ENCODE assay signal across 11 cellular contexts in the genomic region with DNA sequence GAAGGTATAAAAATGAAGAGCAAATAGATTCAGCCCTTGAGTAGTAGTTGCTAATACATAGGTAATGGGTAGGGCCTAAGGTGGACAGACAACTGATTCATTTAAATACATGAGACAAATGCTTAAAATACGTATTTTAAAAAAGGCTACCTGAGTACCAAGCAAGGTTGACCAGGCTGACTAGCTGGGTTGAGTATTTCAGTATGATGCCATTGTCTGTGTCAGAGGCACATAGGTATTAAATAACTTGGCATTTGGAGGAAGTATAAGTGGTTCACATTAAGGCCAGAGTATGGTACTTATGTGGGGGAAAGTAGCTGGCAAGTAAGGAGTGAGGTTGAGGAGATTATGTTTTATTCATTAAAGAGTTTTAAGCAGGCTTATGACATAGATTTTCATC. TPM values are rescaled to one million over a fixed set of nuclear protein-coding genes. Genes with fewer than 3 reads are reported as not detected.
DNase-seq lines count a peak whose midpoint lies in the region; ATAC-seq lines count a peak whose summit lies in the region.
"Had no signal": no experiment of that assay in that cellular context is flagged by ENCODE, and none has a peak within 500 bp of the region (broad histone marks: within the 10 kb centered on the region; RNA-seq: fewer than 3 reads in every experiment).

No MANE protein-coding gene starts in this region.

- CTCF ChIA-PET in activated CD4-positive, alpha-beta memory T cell treated with anti-CD3 and anti-CD28 coated beads for 36 hours (lab: Charles Lee) = interaction anchor here (1.0 kb wide), 1 partner anchor 10 kb away, joined by 3 read pairs; no protein-coding TSS in a partner anchor

- no peak for DNase-seq in activated CD4-positive, alpha-beta memory T cell treated with anti-CD3 and anti-CD28 coated beads for 36 hours
- DNase-seq in natural killer cell treated with Interleukin-12 subunit alpha and Interleukin-12 subunit beta and Interleukin-15 and Interleukin-18, amount 100 ng/mL, for 72 hours (ENCODE audit: low spot score) = no peak
- DNase-seq in COLO829 (ENCODE audit: low spot score) (no peak), T1000 (lab: John Stamatoyannopoulos, UW) (no peak)
- DNase-seq: cortex of kidney, Karpas-422, NCI-H446, SJCRH30 had no signal

- ATAC-seq in GM18873 (IDR thresholded peaks at IDR 0.05; ENCODE audit: low FRiP score, unreplicated experiment) = peak; percentile 3
- peak; percentile 13 for ATAC-seq in HG02840 (IDR thresholded peaks at IDR 0.05; ENCODE audit: low FRiP score, unreplicated experiment)
- ATAC-seq in natural killer cell treated with Interleukin-12 subunit alpha and Interleukin-12 subunit beta and Interleukin-15 and Interleukin-18, amount 100 ng/mL, for 72 hours = no peak
- ATAC-seq in HG02981 (IDR thresholded peaks at IDR 0.05; ENCODE audit: unreplicated experiment) = no peak

- H3K27ac Mint-ChIP-seq in activated CD4-positive, alpha-beta memory T cell treated with anti-CD3 and anti-CD28 coated beads for 36 hours = peak overlapping the region; percentile 72
- peak overlapping the region; percentile 83 to 90 for H3K27ac Mint-ChIP-seq in natural killer cell treated with Interleukin-12 subunit alpha and Interleukin-12 subunit beta and Interleukin-15 and Interleukin-18, amount 100 ng/mL, for 72 hours

- H3K4me3 Mint-ChIP-seq in activated CD4-positive, alpha-beta memory T cell treated with anti-CD3 and anti-CD28 coated beads for 36 hours = peak overlapping the region; percentile 9
- H3K4me3 Mint-ChIP-seq in natural killer cell treated with Interleukin-12 subunit alpha and Interleukin-12 subunit beta and Interleukin-15 and Interleukin-18, amount 100 ng/mL, for 72 hours = peak overlapping the region; percentile 21

- intact Hi-C loops in activated CD4-positive, alpha-beta memory T cell treated with anti-CD3 and anti-CD28 coated beads for 36 hours (cut with micrococcal nuclease) = no loop called here

- no peaks in the 10 kb centered on the region for H3K27me3 Mint-ChIP-seq in activated CD4-positive, alpha-beta memory T cell treated with anti-CD3 and anti-CD28 coated beads for 36 hours
- no peaks in the 10 kb centered on the region for H3K27me3 Mint-ChIP-seq in natural killer cell treated with Interleukin-12 subunit alpha and Interleukin-12 subunit beta and Interleukin-15 and Interleukin-18, amount 100 ng/mL, for 72 hours

- no peaks in the 10 kb centered on the region for H3K9me3 Mint-ChIP-seq in activated CD4-positive, alpha-beta memory T cell treated with anti-CD3 and anti-CD28 coated beads for 36 hours
- H3K9me3 Mint-ChIP-seq in natural killer cell treated with Interleukin-12 subunit alpha and Interleukin-12 subunit beta and Interleukin-15 and Interleukin-18, amount 100 ng/mL, for 72 hours = no peaks in the 10 kb centered on the region

- no peaks in the 10 kb centered on the region for H3K36me3 Mint-ChIP-seq in activated CD4-positive, alpha-beta memory T cell treated with anti-CD3 and anti-CD28 coated beads for 36 hours
- no peaks in the 10 kb centered on the region for H3K36me3 Mint-ChIP-seq in natural killer cell treated with Interleukin-12 subunit alpha and Interleukin-12 subunit beta and Interleukin-15 and Interleukin-18, amount 100 ng/mL, for 72 hours

- peaks cover 87% of the 10 kb centered on the region for H3K4me1 Mint-ChIP-seq in activated CD4-positive, alpha-beta memory T cell treated with anti-CD3 and anti-CD28 coated beads for 36 hours (ENCODE audit: low read depth)
- H3K4me1 Mint-ChIP-seq in natural killer cell treated with Interleukin-12 subunit alpha and Interleukin-12 subunit beta and Interleukin-15 and Interleukin-18, amount 100 ng/mL, for 72 hours (ENCODE audit: low read depth in 2 of 2) = peaks cover 60 to 82% of the 10 kb centered on the region in 2 donors

- POLR2A ChIA-PET in activated CD4-positive, alpha-beta memory T cell treated with anti-CD3 and anti-CD28 coated beads for 36 hours (lab: Charles Lee) = interaction anchor here (0.5 to 1.1 kb wide), 2 partner anchors 20 to 188 kb away, joined by 3 read pairs; a partner anchor contains a TSS

RNA-seq across cellular contexts. Expression of a gene that starts 19.4 kb away (rescaled TPM):
- 10 to 100 TPM; 61.6 to 62.0 TPM for total RNA-seq in activated CD4-positive, alpha-beta memory T cell treated with anti-CD3 and anti-CD28 coated beads for 36 hours
- 100 to 1,000 TPM in 1 of 2 donors, 10 to 100 TPM in 1; 80.0 to 108 TPM for total RNA-seq in natural killer cell treated with Interleukin-12 subunit alpha and Interleukin-12 subunit beta and Interleukin-15 and Interleukin-18, amount 100 ng/mL, for 72 hours

Comparison
In these comparisons a context has a peak if more than half of its experiments do, and no peak if none do; other contexts are left out.
1. ATAC-seq: peak in GM18873 (single experiment) and HG02840 (single experiment); none in natural killer cell treated with Interleukin-12 subunit alpha and Interleukin-12 subunit beta and Interleukin-15 and Interleukin-18, amount 100 ng/mL, for 72 hours (0 of 2) and HG02981 (single experiment).